Comparison of ENCODE assay signal across 9 cellular contexts in genomic region chr1:54980528-54981241, GRCh38. TPM values are rescaled to one million over a fixed set of nuclear protein-coding genes. Genes with fewer than 3 reads are reported as not detected.
DNase-seq lines count a peak whose midpoint lies in the region; ATAC-seq and TF ChIP-seq lines count a peak whose summit lies in the region.
"Had no signal": no experiment of that assay in that cellular context is flagged by ENCODE, and none has a peak within 500 bp of the region (broad histone marks: within the 10 kb centered on the region; RNA-seq: fewer than 3 reads in every experiment).

TMEM61 (plus strand) TSS chr1:54980628; CDS start chr1:54981066, 438 bp downstream.

- CTCF ChIA-PET in WTC11 (lab: Charles Lee): interaction anchor here (0.6 to 4.3 kb wide), 6 partner anchors 9 to 41 kb away, joined by 3 to 27 read pairs (median 4); no protein-coding TSS in a partner anchor

- intact Hi-C loops in left ventricle myocardium superior (cut with micrococcal nuclease): no loop called here

- no peaks in the 10 kb centered on the region for H3K9me3 Mint-ChIP-seq in WTC11
- H3K9me3 Mint-ChIP-seq in activated T-helper 17 cell treated with anti-CD3 and anti-CD28 coated beads, Interleukin-2, amount 50 U/mL, for 72 hours: no peaks in the 10 kb centered on the region

- H3K36me3 Mint-ChIP-seq in WTC11: no peaks in the 10 kb centered on the region
- no peaks in the 10 kb centered on the region for H3K36me3 Mint-ChIP-seq in activated T-helper 17 cell treated with anti-CD3 and anti-CD28 coated beads, Interleukin-2, amount 50 U/mL, for 72 hours (ENCODE audit: low read depth)

- POLR2A ChIA-PET in WTC11 (lab: Charles Lee): no interaction called here

- no peak within 1 kb of the TSS for H3K27ac Mint-ChIP-seq in WTC11
- no peak within 1 kb of the TSS for H3K27ac Mint-ChIP-seq in activated T-helper 17 cell treated with anti-CD3 and anti-CD28 coated beads, Interleukin-2, amount 50 U/mL, for 72 hours

- ATAC-seq in WTC11 (peak; percentile 63), left ventricle myocardium superior (peak; percentile 80), HG03175 (IDR thresholded peaks at IDR 0.05; ENCODE audit: unreplicated experiment) (no peak)
- ATAC-seq in activated T-helper 17 cell treated with anti-CD3 and anti-CD28 coated beads, Interleukin-2, amount 50 U/mL, for 72 hours (replicated peaks): no peak

- peak within 1 kb of the TSS; percentile 31 for H3K4me3 ChIP-seq in retinal pigment epithelial cell (ENCODE audit: low read length)

- no peak for TF ChIP-seq CTCF in GM13977 (IDR thresholded peaks at IDR 0.05; ENCODE audit: extremely low read depth, insufficient read depth, missing control alignments)
- TF ChIP-seq CTCF in WTC11 (IDR thresholded peaks at IDR 0.05): no peak
- TF ChIP-seq CTCF in retinal pigment epithelial cell (conservative IDR thresholded peaks at IDR 0.05; ENCODE audit: low read depth, low read length): no peak

- H3K27me3 Mint-ChIP-seq in WTC11 (ENCODE audit: low read depth): peaks cover 31% of the 10 kb centered on the region
- peaks cover 23% of the 10 kb centered on the region for H3K27me3 Mint-ChIP-seq in activated T-helper 17 cell treated with anti-CD3 and anti-CD28 coated beads, Interleukin-2, amount 50 U/mL, for 72 hours

- H3K4me1 Mint-ChIP-seq in WTC11: peaks cover 24% of the 10 kb centered on the region
- H3K4me1 Mint-ChIP-seq in activated T-helper 17 cell treated with anti-CD3 and anti-CD28 coated beads, Interleukin-2, amount 50 U/mL, for 72 hours: no peaks in the 10 kb centered on the region

- peak; percentile 17 for DNase-seq in GM13977 (ENCODE audit: low spot score)
- DNase-seq in WTC11 (ENCODE audit: low spot score): peak; percentile 38
- DNase-seq in left ventricle myocardium superior: peak; percentile 45
- no peak for DNase-seq in retinal pigment epithelial cell (ENCODE audit: low read depth)
- DNase-seq in GDM1 (lab: John Stamatoyannopoulos, UW): no peak
- DNase-seq in NCI-H1930 (lab: John Stamatoyannopoulos, UW): no peak
- DNase-seq: NCI-H446 treated with DMSO at 0.1 percent for 48 hours had no signal

- peak within 1 kb of the TSS; percentile 65 for H3K4me3 Mint-ChIP-seq in WTC11
- H3K4me3 Mint-ChIP-seq in activated T-helper 17 cell treated with anti-CD3 and anti-CD28 coated beads, Interleukin-2, amount 50 U/mL, for 72 hours: no peak within 1 kb of the TSS

- in situ Hi-C loops in GM13977 (cut with MboI; ENCODE audit: low pct_unique_long_range_greater_than_20kb, low sequenced_read_pairs, unreplicated experiment): no loop called here

TF ChIP-seq in WTC11, 78 proteins besides CTCF, POLR2A, EP300 and RAD21:
- TF ChIP-seq HMGXB4 (CRISPR knock-in tag; IDR thresholded peaks at IDR 0.05) (0 out of 2 replicates have a peak, but pooled peaks have one; percentile 13), ZNF281 (CRISPR knock-in tag; IDR thresholded peaks at IDR 0.05) (no peak), ZNF423 (CRISPR knock-in tag; IDR thresholded peaks at IDR 0.05) (peak; percentile 23; the same call in 1 of the 2 replicates)
TF ChIP-seq in WTC11: peak in this region for 2.

RNA-seq across cellular contexts. Expression of gene TMEM61, which starts in this region (rescaled TPM):
- total RNA-seq in WTC11 (2021): 0.41 to 0.74 TPM (median 0.44 TPM) in 3 replicates
- total RNA-seq in left ventricle myocardium superior: 0.30 TPM
- total RNA-seq in activated T-helper 17 cell treated with anti-CD3 and anti-CD28 coated beads, Interleukin-2, amount 50 U/mL, for 72 hours: not detected

Comparison
In these comparisons a context has a peak if more than half of its experiments do, and no peak if none do; other contexts are left out.
1. Peak in DNase-seq and ATAC-seq in WTC11; RNA of the gene not detected or under 1 TPM.
2. Peak in DNase-seq and ATAC-seq in left ventricle myocardium superior; RNA of the gene not detected or under 1 TPM.